ENCODE assay signal across 18 cellular contexts in the genomic region with DNA sequence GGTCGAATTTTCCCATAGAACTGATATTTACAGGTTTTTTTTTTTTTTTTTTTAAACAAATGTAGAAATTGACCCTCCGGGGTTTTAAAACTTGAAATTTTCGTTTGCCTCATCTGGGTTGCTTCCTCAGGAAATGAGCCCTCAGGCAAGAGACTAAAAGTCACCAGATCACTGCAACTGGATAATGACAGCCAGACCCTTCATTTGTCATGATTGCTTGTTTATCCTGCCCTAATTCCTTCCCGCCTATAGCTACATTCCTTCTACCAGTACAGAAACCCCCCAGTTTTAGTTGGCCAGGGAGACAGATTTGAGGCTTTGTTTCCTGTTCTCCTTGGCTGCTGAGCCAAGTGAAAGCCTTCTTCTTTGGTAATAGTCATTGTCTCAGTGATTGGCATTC. TPM values are rescaled to one million over a fixed set of nuclear protein-coding genes. Genes with fewer than 3 reads are reported as not detected.
A peak's percentile ranks its signal among the peaks of the same experiment; 100 is the strongest.
DNase-seq lines count a peak whose midpoint lies in the region; FAIRE-seq and TF ChIP-seq lines count a peak whose summit lies in the region.
"Had no signal": no experiment of that assay in that cellular context is flagged by ENCODE, and none has a peak within 500 bp of the region (broad histone marks: within the 10 kb centered on the region; RNA-seq: fewer than 3 reads in every experiment).

No MANE protein-coding gene starts in this region.

- intact Hi-C loops in activated naive CD4-positive, alpha-beta T cell treated with anti-CD3 and anti-CD28 coated beads for 36 hours (cut with micrococcal nuclease): no loop called here

- H2BK12ac ChIP-seq in mesenchymal stem cell (ENCODE audit: low read length in 2 of 2): peak overlapping the region in 1 of 2 experiments; percentile 59

- DNase-seq in MM.1S (peak; percentile 52), chondrocyte (ENCODE audit: low spot score) (no peak), mesenchymal stem cell (peak; percentile 65), GM12892 (ENCODE audit: insufficient read length) (no peak), RPMI8226 (no peak)
- no peak for DNase-seq in activated naive CD4-positive, alpha-beta T cell treated with anti-CD3 and anti-CD28 coated beads for 36 hours
- no peak for DNase-seq in stimulated activated CD4-positive, alpha-beta T cell treated with anti-CD3 and anti-CD28 coated beads, Interleukin-15, amount 100 ng/mL, for 24 hours
- DNase-seq: activated CD8-positive, alpha-beta memory T cell treated with anti-CD3 and anti-CD28 coated beads, Interleukin-2, amount 10 ng/mL, durations not matched to agents 7 days and 5 days; heart right ventricle; mucosa of descending colon; NCI-H1092; NCI-H82; stimulated activated CD4-positive, alpha-beta T cell treated with anti-CD3 and anti-CD28 coated beads, Interleukin-4, amount 100 ng/mL, for 24 hours; stimulated activated CD8-positive, alpha-beta memory T cell treated with anti-CD3 and anti-CD28 coated beads, Interleukin-4, amount 100 ng/mL, for 48 hours had no signal

- no peak overlapping the region for H3K27ac ChIP-seq in BLaER1 treated with 17β-estradiol and CSF1 and Interleukin-3, amounts not matched to agents 10 nM and 100 nM
- H3K27ac ChIP-seq in MM.1S (ENCODE audit: low read length): peak overlapping the region; percentile 39; the same call in 1 of the 2 replicates
- H3K27ac ChIP-seq in mesenchymal stem cell (ENCODE audit: low read length, poor library complexity, severe bottlenecking): no peak overlapping the region
- H3K27ac ChIP-seq: epithelial cell of prostate, heart right ventricle had no signal

- no peak overlapping the region for H3K9ac ChIP-seq in BLaER1 treated with 17β-estradiol and CSF1 and Interleukin-3, amounts not matched to agents 10 nM and 100 nM
- H3K9ac ChIP-seq in MM.1S (ENCODE audit: low read length): no peak overlapping the region
- H3K9ac ChIP-seq in mesenchymal stem cell (ENCODE audit: low read length): no peak overlapping the region

- no peaks in the 10 kb centered on the region for H3K79me2 ChIP-seq in MM.1S (ENCODE audit: low read length)

- H3K9me3 ChIP-seq in BLaER1 treated with 17β-estradiol and CSF1 and Interleukin-3, amounts not matched to agents 10 nM and 100 nM (replicated peaks in 1 of 11): no peaks in the 10 kb centered on the region
- H3K9me3 ChIP-seq in MM.1S (replicated peaks; ENCODE audit: insufficient read depth, low read length): no peaks in the 10 kb centered on the region
- peaks cover 8% of the 10 kb centered on the region for H3K9me3 ChIP-seq in mesenchymal stem cell (ENCODE audit: control insufficient read depth, low read length)
- H3K9me3 ChIP-seq: mucosa of descending colon had no signal

- H3K4ac ChIP-seq in mesenchymal stem cell (ENCODE audit: low read depth in 1 of 2, low read length in 2 of 2): peak overlapping the region in 1 of 2 experiments; percentile 73

- H3K36me3 ChIP-seq in BLaER1 treated with 17β-estradiol and CSF1 and Interleukin-3, amounts not matched to agents 10 nM and 100 nM: no peaks in the 10 kb centered on the region
- H3K36me3 ChIP-seq in MM.1S (replicated peaks; ENCODE audit: insufficient read depth, low read length) (no peaks in the 10 kb centered on the region), mesenchymal stem cell (ENCODE audit: control insufficient read depth in 1 of 2, insufficient read depth in 2 of 2, low read depth in 1 of 2, low read length in 2 of 2) (no peaks in the 10 kb centered on the region)
- H3K36me3 ChIP-seq: heart right ventricle had no signal

- 4% methylated on average over 2 of the region's 4 CpGs for WGBS in mesenchymal stem cell

- H3K79me1 ChIP-seq in mesenchymal stem cell (replicated peaks; ENCODE audit: low read length, poor library complexity, severe bottlenecking): no peaks in the 10 kb centered on the region

- H3K27me3 Mint-ChIP-seq in chondrocyte (ENCODE audit: low read depth): no peaks in the 10 kb centered on the region
- H3K27me3 Mint-ChIP-seq in activated naive CD4-positive, alpha-beta T cell treated with anti-CD3 and anti-CD28 coated beads for 36 hours (ENCODE audit: low read depth): peaks cover 27% of the 10 kb centered on the region

- H3K4me1 Mint-ChIP-seq in chondrocyte (ENCODE audit: low read depth): peaks cover 57% of the 10 kb centered on the region
- no peaks in the 10 kb centered on the region for H3K4me1 Mint-ChIP-seq in activated naive CD4-positive, alpha-beta T cell treated with anti-CD3 and anti-CD28 coated beads for 36 hours (ENCODE audit: low read depth)
- H3K4me1 Mint-ChIP-seq: activated CD8-positive, alpha-beta memory T cell treated with anti-CD3 and anti-CD28 coated beads, Interleukin-2, amount 10 ng/mL, durations not matched to agents 7 days and 5 days had no signal

- CTCF ChIA-PET in activated naive CD4-positive, alpha-beta T cell treated with anti-CD3 and anti-CD28 coated beads for 36 hours (lab: Charles Lee): no interaction called here

- no peak overlapping the region for H2AK5ac ChIP-seq in mesenchymal stem cell (ENCODE audit: low read length, severe bottlenecking)

- H3K14ac ChIP-seq in mesenchymal stem cell (ENCODE audit: low read length in 2 of 2): no peak overlapping the region

- no peak for FAIRE-seq in GM12892 (lab: Jason Lieb, UNC)
- FAIRE-seq: D721Med had no signal

- H3K4me1 ChIP-seq in BLaER1 treated with 17β-estradiol and CSF1 and Interleukin-3, amounts not matched to agents 10 nM and 100 nM: peaks cover 6 to 14% (median 11%) of the 10 kb centered on the region in 10 experiments; a peak in 19 of 20 replicates
- H3K4me1 ChIP-seq in MM.1S (ENCODE audit: low read length): peaks cover 28% of the 10 kb centered on the region
- H3K4me1 ChIP-seq in mesenchymal stem cell (ENCODE audit: control insufficient read depth, insufficient read depth, low read depth, low read length): peaks cover 7% of the 10 kb centered on the region

- peak overlapping the region; percentile 1 for H3K4me3 Mint-ChIP-seq in chondrocyte (ENCODE audit: unreplicated experiment)
- H3K4me3 Mint-ChIP-seq in activated naive CD4-positive, alpha-beta T cell treated with anti-CD3 and anti-CD28 coated beads for 36 hours: no peak overlapping the region
- H3K4me3 Mint-ChIP-seq: activated CD8-positive, alpha-beta memory T cell treated with anti-CD3 and anti-CD28 coated beads, Interleukin-2, amount 10 ng/mL, durations not matched to agents 7 days and 5 days had no signal

- H2BK120ac ChIP-seq in mesenchymal stem cell (ENCODE audit: low read depth, low read length): no peak overlapping the region

- H4K20me1 ChIP-seq in BLaER1 treated with 17β-estradiol and CSF1 and Interleukin-3, amounts not matched to agents 10 nM and 100 nM: no peaks in the 10 kb centered on the region
- H4K20me1 ChIP-seq in MM.1S (ENCODE audit: insufficient read depth, low read length): no peaks in the 10 kb centered on the region

- peak overlapping the region; percentile 4 to 64 (median 46); a peak in 21 of 22 replicates for H3K4me2 ChIP-seq in BLaER1 treated with 17β-estradiol and CSF1 and Interleukin-3, amounts not matched to agents 10 nM and 100 nM
- peak overlapping the region; percentile 52 for H3K4me2 ChIP-seq in MM.1S (ENCODE audit: low read depth, low read length)
- no peak overlapping the region for H3K4me2 ChIP-seq in mesenchymal stem cell (ENCODE audit: low read length, poor library complexity, severe bottlenecking)

- H3K27me3 ChIP-seq in BLaER1 treated with 17β-estradiol and CSF1 and Interleukin-3, amounts not matched to agents 10 nM and 100 nM: no peaks in the 10 kb centered on the region
- H3K27me3 ChIP-seq in MM.1S (replicated peaks; ENCODE audit: insufficient read depth, low read length) (no peaks in the 10 kb centered on the region), mesenchymal stem cell (ENCODE audit: control insufficient read depth in 1 of 2, insufficient read depth in 1 of 2, low read length in 2 of 2) (peaks cover 0 to 55% of the 10 kb centered on the region in 2 experiments)
- H3K27me3 ChIP-seq: heart right ventricle had no signal

- H2BK15ac ChIP-seq in mesenchymal stem cell (ENCODE audit: low read depth, poor library complexity, severe bottlenecking): peak overlapping the region; percentile 73

- 0 out of 2 replicates have a peak overlapping the region, but pooled peaks have one; percentile 6 for H2AFZ ChIP-seq in MM.1S (ENCODE audit: low read length)
- H2AFZ ChIP-seq in mesenchymal stem cell (ENCODE audit: low read depth, low read length): no peak overlapping the region

- TF ChIP-seq CTCF in MM.1S (IDR thresholded peaks at IDR 0.05; ENCODE audit: low read length): no peak
- no peak for TF ChIP-seq CTCF in chondrocyte (IDR thresholded peaks at IDR 0.05)

- no peak overlapping the region for H3K4me3 ChIP-seq in BLaER1 treated with 17β-estradiol and CSF1 and Interleukin-3, amounts not matched to agents 10 nM and 100 nM
- H3K4me3 ChIP-seq in MM.1S (ENCODE audit: low read length) (peak overlapping the region; percentile 2; the same call in 1 of the 2 replicates), mesenchymal stem cell (ENCODE audit: insufficient read depth in 1 of 2, low read depth in 1 of 2, low read length in 2 of 2) (no peak overlapping the region)
- H3K4me3 ChIP-seq: heart right ventricle, mucosa of descending colon had no signal

- no peaks in the 10 kb centered on the region for H3K9me2 ChIP-seq in MM.1S (replicated peaks; ENCODE audit: insufficient read depth, low read length)

- H3K23ac ChIP-seq in mesenchymal stem cell (ENCODE audit: low read length in 2 of 2): no peak overlapping the region

- H2BK5ac ChIP-seq in mesenchymal stem cell (ENCODE audit: low read depth, low read length, poor library complexity, severe bottlenecking): no peak overlapping the region

- peaks cover 4% of the 10 kb centered on the region for H3K9me3 Mint-ChIP-seq in chondrocyte (ENCODE audit: low read depth)
- no peaks in the 10 kb centered on the region for H3K9me3 Mint-ChIP-seq in activated naive CD4-positive, alpha-beta T cell treated with anti-CD3 and anti-CD28 coated beads for 36 hours

- H4K91ac ChIP-seq in mesenchymal stem cell (ENCODE audit: low read length): peak overlapping the region; percentile 60

- peak overlapping the region; percentile 88 for H3K27ac Mint-ChIP-seq in chondrocyte (ENCODE audit: unreplicated experiment)
- no peak overlapping the region for H3K27ac Mint-ChIP-seq in activated naive CD4-positive, alpha-beta T cell treated with anti-CD3 and anti-CD28 coated beads for 36 hours
- H3K27ac Mint-ChIP-seq: activated CD8-positive, alpha-beta memory T cell treated with anti-CD3 and anti-CD28 coated beads, Interleukin-2, amount 10 ng/mL, durations not matched to agents 7 days and 5 days had no signal

- peaks cover 7% of the 10 kb centered on the region; the same call in 1 of the 2 replicates for H3F3A ChIP-seq in MM.1S (ENCODE audit: insufficient read depth, low read length)

- peak overlapping the region; percentile 74 for H4K8ac ChIP-seq in mesenchymal stem cell (ENCODE audit: low read length)

- peak overlapping the region; percentile 87 to 88 for H3K18ac ChIP-seq in mesenchymal stem cell (ENCODE audit: low read depth in 1 of 2, low read length in 2 of 2)

- no peaks in the 10 kb centered on the region for H3K36me3 Mint-ChIP-seq in chondrocyte (ENCODE audit: low read depth)
- no peaks in the 10 kb centered on the region for H3K36me3 Mint-ChIP-seq in activated naive CD4-positive, alpha-beta T cell treated with anti-CD3 and anti-CD28 coated beads for 36 hours (ENCODE audit: low read depth)
- H3K36me3 Mint-ChIP-seq: activated CD8-positive, alpha-beta memory T cell treated with anti-CD3 and anti-CD28 coated beads, Interleukin-2, amount 10 ng/mL, durations not matched to agents 7 days and 5 days had no signal

- TF ChIP-seq POLR2A in GM12892 (IDR thresholded peaks at IDR 0.05; ENCODE audit: low read depth, low read length): no peak

RNA-seq across cellular contexts. Expression of a gene that starts 44.0 kb away (rescaled TPM):
- total RNA-seq in chondrocyte: 3,991 to 5,189 TPM (median 5,125 TPM) in 3 replicates
- polyA plus RNA-seq in mesenchymal stem cell (2013, experiment 1 of 2): 2,552 TPM
- polyA plus RNA-seq in mesenchymal stem cell (2013, experiment 2 of 2): 3,066 TPM
- polyA plus RNA-seq in GM12892 (2012; ENCODE audit: missing spikeins): not detected
- under 1 TPM in 1 of 2 experiments, not detected in 1; 0.17 TPM for total RNA-seq in activated naive CD4-positive, alpha-beta T cell treated with anti-CD3 and anti-CD28 coated beads for 36 hours
- total RNA-seq: T-helper 1 cell treated with Interleukin-12 subunit alpha and Interleukin-12 subunit beta and Interleukin-4 antibody, amounts not matched to agents 30 ng/mL and 1 ng/mL, for 36 hours had no signal

Comparison
In these comparisons a context has a peak if more than half of its experiments do, and no peak if none do; other contexts are left out.
1. DNase-seq: peak in MM.1S (single experiment) and mesenchymal stem cell (single experiment); none in chondrocyte (single experiment), GM12892 (single experiment), activated naive CD4-positive, alpha-beta T cell treated with anti-CD3 and anti-CD28 coated beads for 36 hours (single experiment), stimulated activated CD4-positive, alpha-beta T cell treated with anti-CD3 and anti-CD28 coated beads, Interleukin-15, amount 100 ng/mL, for 24 hours (single experiment) and RPMI8226 (single experiment).
2. RNA of a gene that starts 44.0 kb away (total RNA-seq): 3,991 to 5,189 TPM in chondrocyte; 0.17 TPM in activated naive CD4-positive, alpha-beta T cell treated with anti-CD3 and anti-CD28 coated beads for 36 hours; every median in the first group is over 1,000 times any median in the second.